ENCODE assay signal across 9 cellular contexts in genomic region chr7:30796105-30796869, GRCh38. TPM values are rescaled to one million over a fixed set of nuclear protein-coding genes. Genes with fewer than 3 reads are reported as not detected.
DNase-seq lines count a peak whose midpoint lies in the region; ATAC-seq and TF ChIP-seq lines count a peak whose summit lies in the region.
"Had no signal": no experiment of that assay in that cellular context is flagged by ENCODE, and none has a peak within 500 bp of the region (broad histone marks: within the 10 kb centered on the region; RNA-seq: fewer than 3 reads in every experiment).

No MANE protein-coding gene starts in this region.

- CTCF ChIA-PET in GM10248 (lab: Yijun Ruan, JAX), result interaction anchor here (1.0 to 1.6 kb wide), 4 partner anchors 10 to 327 kb away, joined by 3 to 6 read pairs (median 4); no protein-coding TSS in a partner anchor

- H3K9me2 ChIP-seq in MM.1S (replicated peaks; ENCODE audit: insufficient read depth, low read length), result no peaks in the 10 kb centered on the region

- DNase-seq in GM10248 (ENCODE audit: extremely low spot score) (peak; percentile 36), MM.1S (peak; percentile 31), fibroblast of lung (ENCODE audit: low read depth in 2 of 2) (peak; percentile 67 to 73), smooth muscle cell (lab: John Stamatoyannopoulos, UW; ENCODE audit: unreplicated experiment) (no peak), activated gamma-delta T cell (lab: John Stamatoyannopoulos, UW) (no peak)
- DNase-seq: NCI-H1417 treated with DMSO at 0.1 percent for 48 hours, T-cell had no signal

- no peaks in the 10 kb centered on the region for H3K79me2 ChIP-seq in MM.1S (ENCODE audit: low read length)
- no peaks in the 10 kb centered on the region for H3K79me2 ChIP-seq in fibroblast of lung (ENCODE audit: control insufficient read depth, insufficient read depth, low read length)
- no peaks in the 10 kb centered on the region for H3K79me2 ChIP-seq in smooth muscle cell (ENCODE audit: low read depth)

- H3F3A ChIP-seq in MM.1S (ENCODE audit: insufficient read depth, low read length) (peaks cover 14% of the 10 kb centered on the region), smooth muscle cell (ENCODE audit: low read depth) (peaks cover 13% of the 10 kb centered on the region)

- POLR2A ChIA-PET in GM10248 (lab: Yijun Ruan, JAX), result no interaction called here

- H3K9ac ChIP-seq in MM.1S (ENCODE audit: low read length) (peak overlapping the region; percentile 0; the same call in 1 of the 2 replicates), fibroblast of lung (ENCODE audit: insufficient read depth, low read length) (no peak overlapping the region), smooth muscle cell (ENCODE audit: low read depth) (no peak overlapping the region)

- H3K4me3 ChIP-seq in MM.1S (ENCODE audit: low read length) (no peak overlapping the region), fibroblast of lung (replicated peaks in 1 of 4; ENCODE audit: control extremely low read depth in 1 of 4, insufficient read depth in 1 of 4, low read depth in 3 of 4, low read length in 4 of 4) (no peak overlapping the region), smooth muscle cell (no peak overlapping the region)

- H3K9me3 ChIP-seq in MM.1S (replicated peaks; ENCODE audit: insufficient read depth, low read length) (no peaks in the 10 kb centered on the region), fibroblast of lung (ENCODE audit: control insufficient read depth, insufficient read depth, low read depth, low read length) (no peaks in the 10 kb centered on the region), smooth muscle cell (replicated peaks; ENCODE audit: low read depth) (no peaks in the 10 kb centered on the region)

- H2AFZ ChIP-seq in MM.1S (ENCODE audit: low read length) (0 out of 2 replicates have a peak overlapping the region, but pooled peaks have one; percentile 9), fibroblast of lung (ENCODE audit: low read length) (no peak overlapping the region), smooth muscle cell (ENCODE audit: low read depth) (no peak overlapping the region)

- peak overlapping the region; percentile 31 for H3K4me2 ChIP-seq in MM.1S (ENCODE audit: low read depth, low read length)
- H3K4me2 ChIP-seq in fibroblast of lung (ENCODE audit: extremely low read depth, insufficient read depth, low read length), result peak overlapping the region; percentile 35
- peak overlapping the region; percentile 11 for H3K4me2 ChIP-seq in smooth muscle cell

- H3K27ac ChIP-seq in MM.1S (ENCODE audit: low read length), result peak overlapping the region; percentile 52; the same call in 1 of the 2 replicates
- H3K27ac ChIP-seq in fibroblast of lung (ENCODE audit: insufficient read depth, low read length), result peak overlapping the region; percentile 69
- H3K27ac ChIP-seq in smooth muscle cell (ENCODE audit: low read depth), result peak overlapping the region; percentile 73

- 9% methylated on average over 1 of the region's 1 CpG for WGBS in smooth muscle cell (ENCODE audit: low lambda C conversion rate)

- no peak for ATAC-seq in HG03439 (IDR thresholded peaks at IDR 0.05; ENCODE audit: unreplicated experiment)
- ATAC-seq in HG02852 (IDR thresholded peaks at IDR 0.05; ENCODE audit: unreplicated experiment), result no peak

- H4K20me1 ChIP-seq in MM.1S (ENCODE audit: insufficient read depth, low read length), result no peaks in the 10 kb centered on the region
- H4K20me1 ChIP-seq in fibroblast of lung (ENCODE audit: control insufficient read depth, extremely low read depth, insufficient read depth, low read length), result no peaks in the 10 kb centered on the region
- H4K20me1 ChIP-seq in smooth muscle cell (ENCODE audit: low read depth), result no peaks in the 10 kb centered on the region

- H3K36me3 ChIP-seq in MM.1S (replicated peaks; ENCODE audit: insufficient read depth, low read length) (no peaks in the 10 kb centered on the region), fibroblast of lung (ENCODE audit: control insufficient read depth, insufficient read depth, low read length) (peaks cover 3% of the 10 kb centered on the region), smooth muscle cell (ENCODE audit: low read depth) (no peaks in the 10 kb centered on the region)

- H3K4me1 ChIP-seq in MM.1S (ENCODE audit: low read length), result peaks cover 29% of the 10 kb centered on the region
- peaks cover 45% of the 10 kb centered on the region for H3K4me1 ChIP-seq in fibroblast of lung (ENCODE audit: control insufficient read depth, extremely low read depth, insufficient read depth, low read length)
- H3K4me1 ChIP-seq in smooth muscle cell (ENCODE audit: low read depth), result peaks cover 6% of the 10 kb centered on the region

- H3K27me3 ChIP-seq in MM.1S (replicated peaks; ENCODE audit: insufficient read depth, low read length), result no peaks in the 10 kb centered on the region
- no peaks in the 10 kb centered on the region for H3K27me3 ChIP-seq in fibroblast of lung (ENCODE audit: control insufficient read depth, insufficient read depth, low read length)
- no peaks in the 10 kb centered on the region for H3K27me3 ChIP-seq in smooth muscle cell (ENCODE audit: low read depth)

- TF ChIP-seq CTCF in GM10248 (IDR thresholded peaks at IDR 0.05; ENCODE audit: control extremely low read depth, extremely low read depth, low read depth, missing control alignments), result no peak
- TF ChIP-seq CTCF in MM.1S (IDR thresholded peaks at IDR 0.05; ENCODE audit: low read length), result no peak
- no peak for TF ChIP-seq CTCF in fibroblast of lung (conservative IDR thresholded peaks at IDR 0.05 in 1 of 2, IDR thresholded peaks at IDR 0.05 in 1 of 2; ENCODE audit: low read depth in 1 of 2, low read length in 2 of 2)
- TF ChIP-seq CTCF in smooth muscle cell (IDR thresholded peaks at IDR 0.05; ENCODE audit: borderline replicate concordance, insufficient read depth, poor library complexity, severe bottlenecking), result no peak

RNA-seq across cellular contexts. Expression of gene MINDY4, which starts 25.1 kb away (rescaled TPM):
- total RNA-seq in fibroblast of lung (4.1 and 6.1 TPM in 2 replicates), smooth muscle cell (5.3 and 7.3 TPM in 2 replicates)
- polyA plus RNA-seq in fibroblast of lung (3.9 and 6.3 TPM in 2 replicates), smooth muscle cell (4.9 and 6.0 TPM in 2 replicates)
- polyA plus RNA-seq in fibroblast of lung (2012), result 6.4 and 11.1 TPM in 2 replicates
- 11.8 and 32.0 TPM in 2 replicates for polyA minus RNA-seq in fibroblast of lung (ENCODE audit: low replicate concordance)

RNA-seq across cellular contexts. Expression of gene INMT, which starts 44.4 kb away (rescaled TPM):
- 17.5 and 75.8 TPM in 2 replicates for total RNA-seq in fibroblast of lung
- polyA plus RNA-seq in fibroblast of lung, result 37.0 and 237 TPM in 2 replicates
- 26.5 and 169 TPM in 2 replicates for polyA plus RNA-seq in fibroblast of lung (2012)
- polyA minus RNA-seq in fibroblast of lung (ENCODE audit: low replicate concordance), result 26.1 and 211 TPM in 2 replicates
- 1.2 and 4.0 TPM in 2 replicates for total RNA-seq in smooth muscle cell
- polyA plus RNA-seq in smooth muscle cell, result 2.3 and 2.4 TPM in 2 replicates

Comparison
In these comparisons a context has a peak if more than half of its experiments do, and no peak if none do; other contexts are left out.
1. DNase-seq: peak in GM10248 (single experiment), MM.1S (single experiment) and fibroblast of lung (2 of 2); none in smooth muscle cell (single experiment) and activated gamma-delta T cell (single experiment).
2. Peak in every context shown above with its lines, with median percentiles within 50 percentile points of each other: H3K27ac ChIP-seq and H3K4me2 ChIP-seq.